ENCODE assay signal across 8 cellular contexts in genomic region chr10:125123363-125124113, GRCh38. TPM values are rescaled to one million over a fixed set of nuclear protein-coding genes. Genes with fewer than 3 reads are reported as not detected.
A peak's percentile ranks its signal among the peaks of the same experiment; 100 is the strongest.
DNase-seq lines count a peak whose midpoint lies in the region; ATAC-seq and TF ChIP-seq lines count a peak whose summit lies in the region.

No MANE protein-coding gene starts in this region.

- peak; percentile 67 for DNase-seq in DMS53 treated with DMSO at 0.1 percent for 48 hours (lab: John Stamatoyannopoulos, UW; ENCODE audit: unreplicated experiment)
- peak; percentile 57 to 65 for DNase-seq in SJSA1 (ENCODE audit: low read depth in 1 of 2, low spot score in 2 of 2)
- DNase-seq in head of caudate nucleus = peak in 41 of 42 donors; percentile 27 to 85 (median 62)
- peak; percentile 84 to 93 for DNase-seq in psoas muscle
- no peak for DNase-seq in RKO (ENCODE audit: low spot score)
- DNase-seq in GF-D8 (lab: John Stamatoyannopoulos, UW) = no peak
- no peak for DNase-seq in CD1c-positive myeloid dendritic cell (ENCODE audit: extremely low spot score)

- peak; percentile 71 to 85 (median 78) for ATAC-seq in psoas muscle
- no peak for ATAC-seq in GM18511 (IDR thresholded peaks at IDR 0.05; ENCODE audit: unreplicated experiment)

- 8 to 16% (median 11%) methylated on average over 13 of the region's 13 CpGs for WGBS in psoas muscle, 3 donors

- H3K36me3 ChIP-seq in SJSA1 (peaks cover 26% of the 10 kb centered on the region), psoas muscle (ENCODE audit: insufficient read depth in 1 of 2, low read depth in 1 of 2) (peaks cover 0 to 6% of the 10 kb centered on the region in 2 donors)

- intact Hi-C loops in head of caudate nucleus (cut with DNase I) (no loop called here), psoas muscle (cut with DNase I) (loop anchor here in 1 of 2 donors (5.0 kb wide), 1 partner anchor 34 kb away; no protein-coding TSS in a partner anchor)

- H3K9me3 ChIP-seq in SJSA1 (replicated peaks) = no peaks in the 10 kb centered on the region
- H3K9me3 ChIP-seq in psoas muscle = no peaks in the 10 kb centered on the region

- H3K27ac ChIP-seq in SJSA1 = peak overlapping the region; percentile 45
- H3K27ac ChIP-seq in psoas muscle = peak overlapping the region; percentile 98

- H3K27me3 ChIP-seq in SJSA1 (replicated peaks) = no peaks in the 10 kb centered on the region
- no peaks in the 10 kb centered on the region for H3K27me3 ChIP-seq in psoas muscle (ENCODE audit: insufficient read depth in 3 of 3, low read length in 2 of 3)

- H3K4me3 ChIP-seq in SJSA1 = no peak overlapping the region
- H3K4me3 ChIP-seq in psoas muscle = peak overlapping the region; percentile 61

- H3K4me1 ChIP-seq in SJSA1 (replicated peaks) (peaks cover 12% of the 10 kb centered on the region), psoas muscle (peaks cover 93% of the 10 kb centered on the region)

- TF ChIP-seq CTCF in psoas muscle (IDR thresholded peaks at IDR 0.05) = no peak

RNA-seq across cellular contexts. Expression of gene CTBP2, which starts 36.8 kb away (rescaled TPM):
- 63.2 and 75.4 TPM in 2 replicates for total RNA-seq in SJSA1 (2014; rRNA removed; shearing (Covaris generic))
- total RNA-seq in psoas muscle = 10 to 100 TPM; 31.8 to 49.8 (median 33.8) TPM
- polyA plus RNA-seq in psoas muscle = 10 to 100 TPM; 14.7 to 41.8 (median 15.2) TPM

Comparison
In these comparisons a context has a peak if more than half of its experiments do, and no peak if none do; other contexts are left out.
1. DNase-seq: peak in DMS53 treated with DMSO at 0.1 percent for 48 hours (single experiment), SJSA1 (2 of 2), head of caudate nucleus (41 of 42) and psoas muscle (2 of 2); none in RKO (single experiment), GF-D8 (single experiment) and CD1c-positive myeloid dendritic cell (single experiment).